Comparison of ENCODE assay signal across 14 cellular contexts in genomic region chr13:113486698-113487097, GRCh38.
"Had no signal": no experiment of that assay in that cellular context is flagged by ENCODE, and none has a peak within 500 bp of the region (broad histone marks: within the 10 kb centered on the region; RNA-seq: fewer than 3 reads in every experiment).

No MANE protein-coding gene starts in this region.

- H3K9me3 Mint-ChIP-seq: activated CD4-positive, alpha-beta memory T cell treated with anti-CD3 and anti-CD28 coated beads for 36 hours; activated naive CD8-positive, alpha-beta T cell treated with anti-CD3 and anti-CD28 coated beads, Interleukin-2, amount 10 ng/mL, durations not matched to agents 7 days and 5 days; mesothelial cell of epicardium; stimulated activated naive B cell treated with anti-CD40 and anti-IgM and Interleukin-4, amounts not matched to agents 10 μg/mL and 1 μg/mL and 100 μg/mL, for 72 hours had no signal

- H3K27ac ChIP-seq: ascending aorta, tibial nerve had no signal

- H3K4me3 ChIP-seq: ascending aorta, tibial nerve had no signal

- DNase-seq: activated CD4-positive, alpha-beta memory T cell treated with anti-CD3 and anti-CD28 coated beads for 36 hours; activated CD4-positive, CD25-positive, alpha-beta regulatory T cell treated with anti-CD3 and anti-CD28 coated beads, Interleukin-2, amount 50 U/mL, for 72 hours; activated gamma-delta T cell treated with Interleukin-2 at 50 U/mL for 16 hours; activated naive CD8-positive, alpha-beta T cell treated with anti-CD3 and anti-CD28 coated beads, Interleukin-2, amount 10 ng/mL, durations not matched to agents 7 days and 5 days; activated T-cell treated with anti-CD3 and anti-CD28 coated beads, Interleukin-2, amount 50 U/mL, for 48 hours; foreskin melanocyte; posterior cingulate gyrus; stimulated activated CD4-positive, alpha-beta T cell treated with anti-CD3 and anti-CD28 coated beads, Interleukin-2, amount 100 ng/mL, for 24 hours; stimulated activated naive B cell treated with anti-CD40 and anti-IgM and Interleukin-4, amounts not matched to agents 10 μg/mL and 1 μg/mL and 100 μg/mL, for 72 hours; SW 1271 had no signal

- H3K36me3 ChIP-seq: ascending aorta had no signal

- ATAC-seq: sciatic nerve; stimulated activated naive B cell treated with anti-CD40 and anti-IgM and Interleukin-4, amounts not matched to agents 10 μg/mL and 1 μg/mL and 100 μg/mL, for 72 hours had no signal

- H3K27me3 Mint-ChIP-seq: activated CD4-positive, alpha-beta memory T cell treated with anti-CD3 and anti-CD28 coated beads for 36 hours; activated naive CD8-positive, alpha-beta T cell treated with anti-CD3 and anti-CD28 coated beads, Interleukin-2, amount 10 ng/mL, durations not matched to agents 7 days and 5 days; stimulated activated naive B cell treated with anti-CD40 and anti-IgM and Interleukin-4, amounts not matched to agents 10 μg/mL and 1 μg/mL and 100 μg/mL, for 72 hours had no signal

- H3K27me3 ChIP-seq: ascending aorta, tibial nerve had no signal

- H3K4me3 Mint-ChIP-seq: activated CD4-positive, alpha-beta memory T cell treated with anti-CD3 and anti-CD28 coated beads for 36 hours; activated naive CD8-positive, alpha-beta T cell treated with anti-CD3 and anti-CD28 coated beads, Interleukin-2, amount 10 ng/mL, durations not matched to agents 7 days and 5 days; mesothelial cell of epicardium; stimulated activated naive B cell treated with anti-CD40 and anti-IgM and Interleukin-4, amounts not matched to agents 10 μg/mL and 1 μg/mL and 100 μg/mL, for 72 hours had no signal

- H3K27ac Mint-ChIP-seq: activated CD4-positive, alpha-beta memory T cell treated with anti-CD3 and anti-CD28 coated beads for 36 hours; activated naive CD8-positive, alpha-beta T cell treated with anti-CD3 and anti-CD28 coated beads, Interleukin-2, amount 10 ng/mL, durations not matched to agents 7 days and 5 days; mesothelial cell of epicardium; stimulated activated naive B cell treated with anti-CD40 and anti-IgM and Interleukin-4, amounts not matched to agents 10 μg/mL and 1 μg/mL and 100 μg/mL, for 72 hours had no signal
